In genomic region chr1:28517649-28517999, GRCh38 we compare ENCODE assay signal across 8 cellular contexts. TPM values are rescaled to one million over a fixed set of nuclear protein-coding genes. Genes with fewer than 3 reads are reported as not detected.
DNase-seq lines count a peak whose midpoint lies in the region; ATAC-seq lines count a peak whose summit lies in the region.

No MANE protein-coding gene starts in this region.

- H3K9me3 ChIP-seq in thymus (ENCODE audit: control insufficient read depth) = no peaks in the 10 kb centered on the region

- peak overlapping the region; percentile 92 for H3K27ac ChIP-seq in thymus (ENCODE audit: low read depth)

- no peaks in the 10 kb centered on the region for H3K27me3 ChIP-seq in thymus (ENCODE audit: control insufficient read depth, insufficient read depth)

- H3K27ac Mint-ChIP-seq in activated naive CD8-positive, alpha-beta T cell treated with anti-CD3 and anti-CD28 coated beads for 36 hours = peak overlapping the region; percentile 93
- H3K27ac Mint-ChIP-seq in immature natural killer cell = peak overlapping the region; percentile 8 to 89 (median 76)

- H3K4me3 Mint-ChIP-seq in activated naive CD8-positive, alpha-beta T cell treated with anti-CD3 and anti-CD28 coated beads for 36 hours = peak overlapping the region; percentile 89
- peak overlapping the region; percentile 62 to 91 (median 87) for H3K4me3 Mint-ChIP-seq in immature natural killer cell

- DNase-seq in SIG-M5 treated with dmso at 0.1 percent for 504 hours (lab: John Stamatoyannopoulos, UW; ENCODE audit: unreplicated experiment) = peak; percentile 61
- DNase-seq in SIG-M5 (lab: John Stamatoyannopoulos, UW) = no peak
- DNase-seq in activated naive CD8-positive, alpha-beta T cell treated with anti-CD3 and anti-CD28 coated beads for 36 hours = no peak
- no peak for DNase-seq in immature natural killer cell
- no peak for DNase-seq in NCI-H1417 treated with DMSO at 0.1 percent for 48 hours (lab: John Stamatoyannopoulos, UW)
- no peak for DNase-seq in UCSD-AML1 (lab: John Stamatoyannopoulos, UW; ENCODE audit: unreplicated experiment)

- H3K36me3 Mint-ChIP-seq in activated naive CD8-positive, alpha-beta T cell treated with anti-CD3 and anti-CD28 coated beads for 36 hours = peaks cover 39% of the 10 kb centered on the region
- H3K36me3 Mint-ChIP-seq in immature natural killer cell = peaks cover 2 to 6% (median 2%) of the 10 kb centered on the region in 3 donors

- peak; percentile 5 for ATAC-seq in HG03520 (IDR thresholded peaks at IDR 0.05; ENCODE audit: unreplicated experiment)

- H3K4me1 Mint-ChIP-seq in activated naive CD8-positive, alpha-beta T cell treated with anti-CD3 and anti-CD28 coated beads for 36 hours = peaks cover 33% of the 10 kb centered on the region
- peaks cover 23 to 31% of the 10 kb centered on the region in 2 donors for H3K4me1 Mint-ChIP-seq in immature natural killer cell

- H3K9me3 Mint-ChIP-seq in activated naive CD8-positive, alpha-beta T cell treated with anti-CD3 and anti-CD28 coated beads for 36 hours = no peaks in the 10 kb centered on the region
- H3K9me3 Mint-ChIP-seq in immature natural killer cell = no peaks in the 10 kb centered on the region

- peaks cover 2% of the 10 kb centered on the region for H3K27me3 Mint-ChIP-seq in activated naive CD8-positive, alpha-beta T cell treated with anti-CD3 and anti-CD28 coated beads for 36 hours
- peaks cover 2 to 6% (median 5%) of the 10 kb centered on the region in 3 donors for H3K27me3 Mint-ChIP-seq in immature natural killer cell (ENCODE audit: low read depth in 3 of 3)

- H3K4me1 ChIP-seq in thymus (ENCODE audit: control insufficient read depth, insufficient read depth, low read length) = peaks cover 12% of the 10 kb centered on the region

- WGBS in thymus = 43% methylated on average over 7 of the region's 7 CpGs

- peaks cover 12% of the 10 kb centered on the region for H3K36me3 ChIP-seq in thymus (ENCODE audit: control insufficient read depth, insufficient read depth)

- peak overlapping the region; percentile 81 for H3K4me3 ChIP-seq in thymus (ENCODE audit: low read length)

RNA-seq across cellular contexts. Expression of gene RCC1, which starts 11.8 kb away (rescaled TPM):
- total RNA-seq in activated naive CD8-positive, alpha-beta T cell treated with anti-CD3 and anti-CD28 coated beads for 36 hours = 100 to 1,000 TPM; 133 to 138 TPM
- polyA plus RNA-seq in immature natural killer cell (10 to 100 TPM; 11.4 to 16.0 (median 12.4) TPM), thymus (19.4 TPM)

RNA-seq across cellular contexts. Expression of gene TRNAU1AP, which starts 35.3 kb away (rescaled TPM):
- total RNA-seq in activated naive CD8-positive, alpha-beta T cell treated with anti-CD3 and anti-CD28 coated beads for 36 hours = 10 to 100 TPM; 42.6 to 43.2 TPM
- polyA plus RNA-seq in immature natural killer cell (10 to 100 TPM; 31.2 to 42.7 (median 37.8) TPM), thymus (38.6 TPM)
